8 cellular contexts compared by ENCODE assay signal in genomic region chr20:4091332-4092135, GRCh38. TPM values are rescaled to one million over a fixed set of nuclear protein-coding genes. Genes with fewer than 3 reads are reported as not detected.
DNase-seq lines count a peak whose midpoint lies in the region; ATAC-seq, FAIRE-seq and TF ChIP-seq lines count a peak whose summit lies in the region.

No MANE protein-coding gene starts in this region.

- H3K27me3 ChIP-seq in mammary epithelial cell (ENCODE audit: insufficient read depth, low read length), result no peaks in the 10 kb centered on the region
- no peaks in the 10 kb centered on the region for H3K27me3 ChIP-seq in left lung
- H3K27me3 ChIP-seq in tibial nerve, result no peaks in the 10 kb centered on the region

- TF ChIP-seq CTCF in Calu3 (IDR thresholded peaks at IDR 0.05; ENCODE audit: unreplicated experiment) (peak; percentile 46), mammary epithelial cell (conservative IDR thresholded peaks at IDR 0.05 in 1 of 2, IDR thresholded peaks at IDR 0.05 in 1 of 2; ENCODE audit: extremely low read depth in 1 of 2, insufficient read depth in 1 of 2, low read depth in 1 of 2, low read length in 2 of 2) (peak; percentile 77 to 86), left lung (IDR thresholded peaks at IDR 0.05) (peak; percentile 51 to 67), tibial nerve (IDR thresholded peaks at IDR 0.05) (peak; percentile 11 to 70 (median 57))

- WGBS in mammary epithelial cell (ENCODE audit: low coverage, missing lambda C conversion rate), result 41% methylated on average over 10 of the region's 21 CpGs
- 48% methylated on average over 18 to 21 of the region's 21 CpGs for WGBS in tibial nerve, 2 donors

- intact Hi-C loops in Calu3 (cut with micrococcal nuclease; ENCODE audit: unreplicated experiment), result no loop called here
- intact Hi-C loops in mammary epithelial cell (cut with micrococcal nuclease), result loop anchor here (2.0 kb wide), 1 partner anchor 77 kb away; the partner anchor contains the start of gene RNF24
- intact Hi-C loops in left lung (cut with DNase I), result no loop called here

- H3K27ac ChIP-seq in mammary epithelial cell (ENCODE audit: insufficient read depth, low read depth, low read length), result no peak overlapping the region
- H3K27ac ChIP-seq in left lung, result peak overlapping the region in 1 of 2 donors; percentile 85
- no peak overlapping the region for H3K27ac ChIP-seq in tibial nerve

- in situ Hi-C loops in mammary epithelial cell (cut with MboI; ENCODE audit: low sequenced_read_pairs in 2 of 2), result no loop called here

- H3K4me1 ChIP-seq in mammary epithelial cell (ENCODE audit: insufficient read depth, low read length), result no peaks in the 10 kb centered on the region
- peaks cover 0 to 29% of the 10 kb centered on the region in 2 donors for H3K4me1 ChIP-seq in left lung
- peaks cover 0 to 5% (median 2%) of the 10 kb centered on the region in 4 donors for H3K4me1 ChIP-seq in tibial nerve

- CTCF ChIA-PET in Calu3 (lab: Charles Lee) (no interaction called here), mammary epithelial cell (lab: Charles Lee; ENCODE audit: low non-redundant PET) (interaction anchor here (0.7 kb wide), 1 partner anchor 77 kb away, joined by 15 read pairs; no protein-coding TSS in a partner anchor)

- BruUV-seq in Calu3 (replicated peaks; lab: Mats Ljungman, UMichigan) (no TSS peak), mammary epithelial cell (replicated peaks; lab: Mats Ljungman, UMichigan) (no TSS peak)

- no peak overlapping the region for H2AFZ ChIP-seq in mammary epithelial cell (ENCODE audit: low read depth, low read length)

- H3K36me3 ChIP-seq in mammary epithelial cell (ENCODE audit: insufficient read depth, low read length), result no peaks in the 10 kb centered on the region
- no peaks in the 10 kb centered on the region for H3K36me3 ChIP-seq in left lung
- H3K36me3 ChIP-seq in tibial nerve, result no peaks in the 10 kb centered on the region

- FAIRE-seq in HTR-8/SVneo (lab: Jason Lieb, UNC), result no peak

- H3K4me3 Mint-ChIP-seq in Calu3 (ENCODE audit: low read depth, unreplicated experiment), result no peak overlapping the region
- H3K4me3 Mint-ChIP-seq in stimulated activated memory B cell treated with anti-CD40 and anti-IgM and Interleukin-4, amounts not matched to agents 10 μg/mL and 1 μg/mL and 100 μg/mL, for 72 hours, result no peak overlapping the region

- peak; percentile 87 for ATAC-seq in left lung
- no peak for ATAC-seq in stimulated activated memory B cell treated with anti-CD40 and anti-IgM and Interleukin-4, amounts not matched to agents 10 μg/mL and 1 μg/mL and 100 μg/mL, for 72 hours
- no peak for ATAC-seq in GM21576 (IDR thresholded peaks at IDR 0.05; ENCODE audit: unreplicated experiment)

- peaks cover 8% of the 10 kb centered on the region for H3K9me3 Mint-ChIP-seq in Calu3 (ENCODE audit: low read depth, unreplicated experiment)
- H3K9me3 Mint-ChIP-seq in stimulated activated memory B cell treated with anti-CD40 and anti-IgM and Interleukin-4, amounts not matched to agents 10 μg/mL and 1 μg/mL and 100 μg/mL, for 72 hours, result peaks cover 4% of the 10 kb centered on the region

- H3K9me3 ChIP-seq in mammary epithelial cell (replicated peaks; ENCODE audit: insufficient read depth, low read length) (peaks cover 3% of the 10 kb centered on the region), left lung (peaks cover 0 to 12% of the 10 kb centered on the region in 2 donors), tibial nerve (peaks cover 0 to 9% (median 0%) of the 10 kb centered on the region in 4 donors)

- H3K27me3 Mint-ChIP-seq in Calu3 (ENCODE audit: unreplicated experiment), result no peaks in the 10 kb centered on the region
- H3K27me3 Mint-ChIP-seq in stimulated activated memory B cell treated with anti-CD40 and anti-IgM and Interleukin-4, amounts not matched to agents 10 μg/mL and 1 μg/mL and 100 μg/mL, for 72 hours, result peaks cover 52% of the 10 kb centered on the region

- no peak for TF ChIP-seq EP300 in tibial nerve (IDR thresholded peaks at IDR 0.05)

- no peak overlapping the region for H3K9ac ChIP-seq in mammary epithelial cell (ENCODE audit: insufficient read depth, low read length)

- DNase-seq in Calu3, result peak; percentile 69
- peak; percentile 57 for DNase-seq in HTR-8/SVneo (ENCODE audit: insufficient read length, low spot score)
- peak in 3 of 5 donors; percentile 6 to 39 (median 18) for DNase-seq in T-helper 1 cell
- peak; percentile 42 for DNase-seq in mammary epithelial cell
- peak in 1 of 2 donors; percentile 89 for DNase-seq in left lung
- peak; percentile 46 to 52 for DNase-seq in tibial nerve (ENCODE audit: low spot score in 2 of 2)

- no peak for TF ChIP-seq POLR2A in tibial nerve (IDR thresholded peaks at IDR 0.05)

- dilution Hi-C loops in mammary epithelial cell (cut with HindIII; ENCODE audit: low sequenced_read_pairs), result no loop called here

- H3K4me3 ChIP-seq in mammary epithelial cell (replicated peaks in 1 of 3; ENCODE audit: insufficient read depth in 1 of 3, low read depth in 2 of 3, low read length in 3 of 3) (no peak overlapping the region), left lung (no peak overlapping the region), tibial nerve (no peak overlapping the region)

- no peak overlapping the region for H3K27ac Mint-ChIP-seq in Calu3 (ENCODE audit: unreplicated experiment)
- H3K27ac Mint-ChIP-seq in stimulated activated memory B cell treated with anti-CD40 and anti-IgM and Interleukin-4, amounts not matched to agents 10 μg/mL and 1 μg/mL and 100 μg/mL, for 72 hours, result no peak overlapping the region

- no peaks in the 10 kb centered on the region for H3K4me1 Mint-ChIP-seq in Calu3 (ENCODE audit: low read depth, unreplicated experiment)
- no peaks in the 10 kb centered on the region for H3K4me1 Mint-ChIP-seq in stimulated activated memory B cell treated with anti-CD40 and anti-IgM and Interleukin-4, amounts not matched to agents 10 μg/mL and 1 μg/mL and 100 μg/mL, for 72 hours

- no peaks in the 10 kb centered on the region for H3K36me3 Mint-ChIP-seq in Calu3 (ENCODE audit: insufficient read depth, unreplicated experiment)
- no peaks in the 10 kb centered on the region for H3K36me3 Mint-ChIP-seq in stimulated activated memory B cell treated with anti-CD40 and anti-IgM and Interleukin-4, amounts not matched to agents 10 μg/mL and 1 μg/mL and 100 μg/mL, for 72 hours

- no peaks in the 10 kb centered on the region for H3K79me2 ChIP-seq in mammary epithelial cell (ENCODE audit: insufficient read depth, low read length)

- no peaks in the 10 kb centered on the region for H4K20me1 ChIP-seq in mammary epithelial cell (ENCODE audit: insufficient read depth, low read length)

- no peak overlapping the region for H3K4me2 ChIP-seq in mammary epithelial cell (ENCODE audit: insufficient read depth, low read depth, low read length)

RNA-seq across cellular contexts. Expression of gene SMOX, which starts 57.1 kb away (rescaled TPM):
- total RNA-seq in Calu3 (2022) (17.0 and 17.5 TPM in 2 replicates), mammary epithelial cell (10 to 100 TPM in 1 of 2 donors, 1 to 10 TPM in 1; 6.5 to 16.4 TPM), left lung (1 to 10 TPM; 3.0 to 6.8 TPM), tibial nerve (10 to 100 TPM; 13.8 to 39.0 (median 23.0) TPM)
- 5.4 TPM for polyA plus RNA-seq in mammary epithelial cell
- polyA minus RNA-seq in mammary epithelial cell, result 6.7 TPM
